In the genomic region with DNA sequence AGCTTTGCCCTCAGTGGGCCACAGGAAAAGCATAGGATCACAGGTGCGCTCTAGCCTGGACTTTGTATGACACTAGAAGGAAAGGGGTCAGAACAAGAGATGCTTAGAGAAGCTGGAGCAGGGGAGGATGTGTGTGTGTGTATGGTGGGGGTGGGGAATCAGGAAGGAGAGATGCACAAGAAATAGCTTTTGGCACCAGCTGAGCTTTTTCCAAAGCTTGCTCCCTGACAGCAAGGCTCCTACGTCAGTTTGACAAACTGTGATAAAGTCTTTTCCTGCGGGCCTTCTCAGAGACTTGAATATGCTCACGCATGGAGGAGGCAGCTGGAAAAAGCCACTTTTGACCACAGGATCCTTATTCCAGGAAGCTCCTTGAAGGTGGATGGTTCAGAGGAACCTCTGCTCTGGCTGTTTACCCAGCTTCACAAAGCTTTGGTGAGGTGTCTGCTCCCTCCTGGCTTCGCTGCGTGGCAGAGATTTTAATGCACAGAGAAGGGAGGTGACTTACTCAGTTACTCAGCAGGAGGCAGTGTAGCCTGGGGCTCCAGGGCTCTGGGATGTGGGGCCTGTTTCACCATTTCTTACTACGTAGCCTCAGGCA, we compare ENCODE assay signal across 12 cellular contexts. TPM values are rescaled to one million over a fixed set of nuclear protein-coding genes. Genes with fewer than 3 reads are reported as not detected.
DNase-seq lines count a peak whose midpoint lies in the region; ATAC-seq and TF ChIP-seq lines count a peak whose summit lies in the region.
"Had no signal": no experiment of that assay in that cellular context is flagged by ENCODE, and none has a peak within 500 bp of the region (broad histone marks: within the 10 kb centered on the region; RNA-seq: fewer than 3 reads in every experiment).

No MANE protein-coding gene starts in this region.

- POLR2A ChIA-PET in A673 (lab: Charles Lee; ENCODE audit: low non-redundant PET), result no interaction called here

- ATAC-seq in right lobe of liver (peak in 1 of 4 donors; percentile 0), GM18519 (IDR thresholded peaks at IDR 0.05; ENCODE audit: low FRiP score, unreplicated experiment) (no peak), HG03378 (IDR thresholded peaks at IDR 0.05; ENCODE audit: unreplicated experiment) (no peak)
- ATAC-seq: stimulated activated naive CD8-positive, alpha-beta T cell treated with anti-CD3 and anti-CD28 coated beads, Interleukin-15, Interleukin-2, amounts not matched to agents 100 U/mL and 50 U/mL, for 24 hours had no signal

- peak overlapping the region in 2 of 3 donors; percentile 11 to 84 for H3K4me3 ChIP-seq in right lobe of liver
- no peak overlapping the region for H3K4me3 ChIP-seq in A673 (ENCODE audit: low read depth, low read length, poor library complexity, severe bottlenecking)

- no peaks in the 10 kb centered on the region for H3K9me3 ChIP-seq in right lobe of liver
- no peaks in the 10 kb centered on the region for H3K9me3 ChIP-seq in A673 (ENCODE audit: low read depth, low read length, poor library complexity, severe bottlenecking)

- WGBS in right lobe of liver (ENCODE audit: insufficient coverage, low coverage, low lambda C conversion rate, missing lambda C conversion rate), result 31% methylated on average over 7 of the region's 7 CpGs

- H3K27me3 ChIP-seq in right lobe of liver (no peaks in the 10 kb centered on the region), A673 (replicated peaks; ENCODE audit: insufficient read depth, low read depth, low read length, poor library complexity) (peaks cover 13% of the 10 kb centered on the region)

- H3K36me3 ChIP-seq in right lobe of liver (peaks cover 0 to 19% (median 7%) of the 10 kb centered on the region in 4 donors), A673 (ENCODE audit: insufficient read depth, low read length, poor library complexity, severe bottlenecking) (no peaks in the 10 kb centered on the region)

- DNase-seq in NCI-H69 (lab: John Stamatoyannopoulos, UW), result peak; percentile 16
- peak in 2 of 61 donors; percentile 48 to 52 for DNase-seq in caudate nucleus (lab: John Stamatoyannopoulos, UW)
- no peak for DNase-seq in right lobe of liver
- no peak for DNase-seq in stimulated activated CD8-positive, alpha-beta memory T cell treated with anti-CD3 and anti-CD28 coated beads, Interleukin-4, amount 100 ng/mL, for 48 hours
- DNase-seq in A673 (ENCODE audit: low spot score), result no peak
- DNase-seq: NCI-H187 treated with DMSO at 0.1 percent for 48 hours; stimulated activated naive CD8-positive, alpha-beta T cell treated with anti-CD3 and anti-CD28 coated beads, Interleukin-15, Interleukin-2, amounts not matched to agents 100 U/mL and 50 U/mL, for 24 hours had no signal

- TF ChIP-seq CTCF in right lobe of liver (IDR thresholded peaks at IDR 0.05) (no peak), A673 (conservative IDR thresholded peaks at IDR 0.05; ENCODE audit: low read depth, low read length) (no peak)

- peak; percentile 4 for TF ChIP-seq POLR2A in right lobe of liver (IDR thresholded peaks at IDR 0.05)

- H3K4me1 ChIP-seq in right lobe of liver (peaks cover 0 to 79% (median 51%) of the 10 kb centered on the region in 4 donors), A673 (ENCODE audit: insufficient read depth, low read length, poor library complexity, severe bottlenecking) (peaks cover 10% of the 10 kb centered on the region)

- CTCF ChIA-PET in A673 (lab: Charles Lee), result interaction anchor here (0.8 kb wide), 1 partner anchor 28 kb away, joined by 4 read pairs; no protein-coding TSS in a partner anchor

- intact Hi-C loops in right lobe of liver (cut with DNase I) (no loop called here), A673 (cut with micrococcal nuclease; ENCODE audit: unreplicated experiment) (loop anchor here (10.0 kb wide), 1 partner anchor 249 kb away; no protein-coding TSS in a partner anchor)

- H3K27ac ChIP-seq in caudate nucleus (ENCODE audit: low read depth, low read length) (peak overlapping the region; percentile 96), right lobe of liver (peak overlapping the region; percentile 95 to 99 (median 97)), temporal lobe (ENCODE audit: low read depth, low read length) (peak overlapping the region; percentile 98), A673 (ENCODE audit: low read depth, low read length, poor library complexity, severe bottlenecking) (no peak overlapping the region)

- no TSS peak for BruUV-seq in A673 (replicated peaks; lab: Mats Ljungman, UMichigan)

RNA-seq across cellular contexts. Expression of a gene that starts 3.9 kb away (rescaled TPM):
- total RNA-seq in right lobe of liver (100 to 1,000 TPM in 1 of 6 experiments, 10 to 100 TPM in 5; 29.2 to 117 (median 68.0) TPM), temporal lobe (3.4 TPM), A673 (2021) (1.1 and 1.6 TPM in 2 replicates)

RNA-seq across cellular contexts. Expression of a gene that starts 15.7 kb away (rescaled TPM):
- total RNA-seq in right lobe of liver (under 1 TPM in 1 of 6 experiments, not detected in 5; 0.64 TPM), temporal lobe (not detected), A673 (2021) (not detected in 2 replicates)
- total RNA-seq: epithelial cell of proximal tubule, pulmonary artery endothelial cell had no signal

RNA-seq across cellular contexts. Expression of a gene that starts 44.4 kb away (rescaled TPM):
- total RNA-seq in right lobe of liver (10 to 100 TPM; 18.4 to 27.3 (median 24.1) TPM), temporal lobe (27.5 TPM), A673 (2021) (74.6 and 79.4 TPM in 2 replicates)

RNA-seq across cellular contexts. Expression of a gene that starts 45.0 kb away (rescaled TPM):
- total RNA-seq in right lobe of liver (10 to 100 TPM in 5 of 6 experiments, 1 to 10 TPM in 1; 9.0 to 27.8 (median 14.2) TPM), temporal lobe (4.7 TPM), A673 (2021) (0.26 and 1.0 TPM in 2 replicates)
